In genomic region chr11:76674517-76675400, GRCh38 we compare ENCODE assay signal across 12 cellular contexts. TPM values are rescaled to one million over a fixed set of nuclear protein-coding genes. Genes with fewer than 3 reads are reported as not detected.
DNase-seq lines count a peak whose midpoint lies in the region; ATAC-seq and TF ChIP-seq lines count a peak whose summit lies in the region.
"Had no signal": no experiment of that assay in that cellular context is flagged by ENCODE, and none has a peak within 500 bp of the region (broad histone marks: within the 10 kb centered on the region; RNA-seq: fewer than 3 reads in every experiment).

No MANE protein-coding gene starts in this region.

- ATAC-seq in GM19023 (IDR thresholded peaks at IDR 0.05; ENCODE audit: unreplicated experiment) (peak; percentile 24), HG03045 (IDR thresholded peaks at IDR 0.05; ENCODE audit: unreplicated experiment) (peak; percentile 44), GM19324 (IDR thresholded peaks at IDR 0.05; ENCODE audit: low FRiP score, unreplicated experiment) (no peak)
- ATAC-seq: effector memory CD8-positive, alpha-beta T cell had no signal

- H3K4me1 ChIP-seq in ascending aorta = peaks cover 13 to 14% of the 10 kb centered on the region in 2 donors
- H3K4me1 ChIP-seq: prostate gland had no signal

- peaks cover 8% of the 10 kb centered on the region for H3K27me3 ChIP-seq in AG04450 (ENCODE audit: control insufficient read depth, insufficient read depth, low read length)
- H3K27me3 ChIP-seq in ascending aorta = no peaks in the 10 kb centered on the region

- CTCF ChIA-PET in AG04450 (lab: Charles Lee) = interaction anchor here (0.6 to 1.0 kb wide), 2 partner anchors 76 to 163 kb away, joined by 3 read pairs; no protein-coding TSS in a partner anchor

- intact Hi-C loops in ascending aorta (cut with DNase I) = loop anchor here (5.0 kb wide), 4 partner anchors 62 to 437 kb away; partner anchors contain the start of genes EMSY, GVQW3 and THAP12

- POLR2A ChIA-PET in AG04450 (lab: Yijun Ruan, JAX) = no interaction called here

- H3K9me3 ChIP-seq in AG04450 (ENCODE audit: control insufficient read depth, insufficient read depth, low read length) (no peaks in the 10 kb centered on the region), ascending aorta (no peaks in the 10 kb centered on the region)
- H3K9me3 ChIP-seq: prostate gland had no signal

- H3K36me3 ChIP-seq in ascending aorta = no peaks in the 10 kb centered on the region
- H3K36me3 ChIP-seq: prostate gland had no signal

- TF ChIP-seq CTCF in AG04450 (IDR thresholded peaks at IDR 0.05; ENCODE audit: low read depth, low read length) (no peak), ascending aorta (IDR thresholded peaks at IDR 0.05) (no peak)

- DNase-seq in AG04450 (ENCODE audit: low read depth, low spot score) = no peak
- DNase-seq in ascending aorta (ENCODE audit: low spot score in 2 of 2) = no peak
- no peak for DNase-seq in CD1c-positive myeloid dendritic cell (ENCODE audit: extremely low spot score)
- no peak for DNase-seq in iPS-NIHi11 (ENCODE audit: low spot score)
- DNase-seq in NCI-H524 (lab: John Stamatoyannopoulos, UW) = no peak
- DNase-seq: activated naive CD4-positive, alpha-beta T cell treated with Interleukin-2 at 50 U/mL for 16 hours; effector memory CD8-positive, alpha-beta T cell; NCI-H345 had no signal

- H3K4me3 ChIP-seq in AG04450 (ENCODE audit: low read depth, low read length) (no peak overlapping the region), ascending aorta (no peak overlapping the region)
- H3K4me3 ChIP-seq: prostate gland had no signal

- H3K27ac ChIP-seq in AG04450 (ENCODE audit: low read depth, low read length) (peak overlapping the region; percentile 11), ascending aorta (peak overlapping the region; percentile 11 to 14)
- H3K27ac ChIP-seq: prostate gland had no signal

RNA-seq across cellular contexts. Expression of gene LRRC32, which starts 4.2 kb away (rescaled TPM):
- 10.9 and 14.2 TPM in 2 replicates for polyA plus RNA-seq in AG04450 (2011; rRNA removed)
- polyA minus RNA-seq in AG04450 (2011; rRNA and poly(A)+ RNA removed) = 12.8 and 15.4 TPM in 2 replicates
- total RNA-seq in ascending aorta = 280 TPM
